Comparison of ENCODE assay signal across 1 cellular context in genomic region chr13:30451476-30451875, GRCh38. TPM values are rescaled to one million over a fixed set of nuclear protein-coding genes. Genes with fewer than 3 reads are reported as not detected.
"Had no signal": no experiment of that assay in that cellular context is flagged by ENCODE, and none has a peak within 500 bp of the region (broad histone marks: within the 10 kb centered on the region; RNA-seq: fewer than 3 reads in every experiment).

No MANE protein-coding gene starts in this region.

RNA-seq across cellular contexts. Expression of gene UBE2L5, which starts 29.2 kb away (rescaled TPM):
- total RNA-seq: G401 had no signal
